ENCODE assay signal across 12 cellular contexts in genomic region chr20:37394543-37395410, GRCh38. TPM values are rescaled to one million over a fixed set of nuclear protein-coding genes. Genes with fewer than 3 reads are reported as not detected.
DNase-seq lines count a peak whose midpoint lies in the region; ATAC-seq and TF ChIP-seq lines count a peak whose summit lies in the region.
"Had no signal": no experiment of that assay in that cellular context is flagged by ENCODE, and none has a peak within 500 bp of the region (broad histone marks: within the 10 kb centered on the region; RNA-seq: fewer than 3 reads in every experiment).

No MANE protein-coding gene starts in this region.

- H3K4me1 Mint-ChIP-seq in nephron progenitor cell = peaks cover 43% of the 10 kb centered on the region
- no peaks in the 10 kb centered on the region for H3K4me1 Mint-ChIP-seq in activated naive CD4-positive, alpha-beta T cell treated with anti-CD3 and anti-CD28 coated beads for 36 hours (ENCODE audit: low read depth)

- no peaks in the 10 kb centered on the region for H3K9me3 ChIP-seq in mammary epithelial cell (replicated peaks; ENCODE audit: insufficient read depth, low read length)

- intact Hi-C loops in mammary epithelial cell (cut with micrococcal nuclease) = loop anchor here (1.0 to 5.0 kb wide), 2 partner anchors 99 to 192 kb away; no protein-coding TSS in a partner anchor
- intact Hi-C loops in activated naive CD4-positive, alpha-beta T cell treated with anti-CD3 and anti-CD28 coated beads for 36 hours (cut with micrococcal nuclease) = no loop called here

- in situ Hi-C loops in mammary epithelial cell (cut with MboI; ENCODE audit: low sequenced_read_pairs in 2 of 2) = loop anchor here in 1 of 2 donors (5.0 kb wide), 1 partner anchor 122 kb away; no protein-coding TSS in a partner anchor

- H3K4me2 ChIP-seq in mammary epithelial cell (ENCODE audit: insufficient read depth, low read depth, low read length) = no peak overlapping the region

- no peak overlapping the region for H3K9ac ChIP-seq in mammary epithelial cell (ENCODE audit: insufficient read depth, low read length)

- no peak overlapping the region for H2AFZ ChIP-seq in mammary epithelial cell (ENCODE audit: low read depth, low read length)

- H3K27ac ChIP-seq in mammary epithelial cell (ENCODE audit: insufficient read depth, low read depth, low read length) = no peak overlapping the region
- H3K27ac ChIP-seq: brain microvascular endothelial cell, HL-60 had no signal

- CTCF ChIA-PET in mammary epithelial cell (lab: Charles Lee; ENCODE audit: low non-redundant PET) = no interaction called here
- CTCF ChIA-PET in activated naive CD4-positive, alpha-beta T cell treated with anti-CD3 and anti-CD28 coated beads for 36 hours (lab: Charles Lee) = no interaction called here

- no peaks in the 10 kb centered on the region for H3K36me3 Mint-ChIP-seq in nephron progenitor cell (ENCODE audit: low read depth)
- no peaks in the 10 kb centered on the region for H3K36me3 Mint-ChIP-seq in activated naive CD4-positive, alpha-beta T cell treated with anti-CD3 and anti-CD28 coated beads for 36 hours (ENCODE audit: low read depth)

- WGBS in mammary epithelial cell (ENCODE audit: low coverage, missing lambda C conversion rate) = 43% methylated on average over 16 of the region's 19 CpGs

- BruUV-seq in mammary epithelial cell (replicated peaks; lab: Mats Ljungman, UMichigan) = no TSS peak

- no peaks in the 10 kb centered on the region for H3K27me3 ChIP-seq in mammary epithelial cell (ENCODE audit: insufficient read depth, low read length)
- H3K27me3 ChIP-seq: brain microvascular endothelial cell had no signal

- H4K20me1 ChIP-seq in mammary epithelial cell (ENCODE audit: insufficient read depth, low read length) = no peaks in the 10 kb centered on the region

- no peaks in the 10 kb centered on the region for H3K9me3 Mint-ChIP-seq in nephron progenitor cell
- H3K9me3 Mint-ChIP-seq in activated naive CD4-positive, alpha-beta T cell treated with anti-CD3 and anti-CD28 coated beads for 36 hours = no peaks in the 10 kb centered on the region
- H3K9me3 Mint-ChIP-seq: HFFc6 had no signal

- DNase-seq in EL = peak; percentile 28
- DNase-seq in NCI-H128 (lab: John Stamatoyannopoulos, UW; ENCODE audit: unreplicated experiment) = peak; percentile 26
- DNase-seq in mammary epithelial cell = peak; percentile 94
- peak; percentile 46 for DNase-seq in nephron progenitor cell
- DNase-seq in NCI-H774 (lab: John Stamatoyannopoulos, UW) = no peak
- no peak for DNase-seq in cerebellar cortex (ENCODE audit: low spot score)
- DNase-seq in activated naive CD4-positive, alpha-beta T cell treated with anti-CD3 and anti-CD28 coated beads for 36 hours = no peak
- DNase-seq: brain microvascular endothelial cell, HFFc6, NCI-H2081 treated with DMSO at 0.1 percent for 48 hours had no signal

- no peaks in the 10 kb centered on the region for H3K79me2 ChIP-seq in mammary epithelial cell (ENCODE audit: insufficient read depth, low read length)

- peaks cover 4% of the 10 kb centered on the region for H3K27me3 Mint-ChIP-seq in nephron progenitor cell (ENCODE audit: low read depth, poor library complexity)
- H3K27me3 Mint-ChIP-seq in activated naive CD4-positive, alpha-beta T cell treated with anti-CD3 and anti-CD28 coated beads for 36 hours (ENCODE audit: low read depth) = no peaks in the 10 kb centered on the region

- peak overlapping the region; percentile 3 for H3K4me3 Mint-ChIP-seq in nephron progenitor cell
- no peak overlapping the region for H3K4me3 Mint-ChIP-seq in activated naive CD4-positive, alpha-beta T cell treated with anti-CD3 and anti-CD28 coated beads for 36 hours
- H3K4me3 Mint-ChIP-seq: HFFc6 had no signal

- peaks cover 23% of the 10 kb centered on the region for H3K4me1 ChIP-seq in mammary epithelial cell (ENCODE audit: insufficient read depth, low read length)

- H3K4me3 ChIP-seq in mammary epithelial cell (replicated peaks in 1 of 3; ENCODE audit: insufficient read depth in 1 of 3, low read depth in 2 of 3, low read length in 3 of 3) = no peak overlapping the region

- no peak for TF ChIP-seq CTCF in mammary epithelial cell (conservative IDR thresholded peaks at IDR 0.05 in 1 of 2, IDR thresholded peaks at IDR 0.05 in 1 of 2; ENCODE audit: extremely low read depth in 1 of 2, insufficient read depth in 1 of 2, low read depth in 1 of 2, low read length in 2 of 2)
- no peak for TF ChIP-seq CTCF in nephron progenitor cell (IDR thresholded peaks at IDR 0.05)

- dilution Hi-C loops in mammary epithelial cell (cut with HindIII; ENCODE audit: low sequenced_read_pairs) = loop anchor here (5.0 kb wide), 3 partner anchors 42 to 112 kb away; no protein-coding TSS in a partner anchor

- H3K36me3 ChIP-seq in mammary epithelial cell (ENCODE audit: insufficient read depth, low read length) = peaks cover 3% of the 10 kb centered on the region

- peak overlapping the region; percentile 93 for H3K27ac Mint-ChIP-seq in nephron progenitor cell
- no peak overlapping the region for H3K27ac Mint-ChIP-seq in activated naive CD4-positive, alpha-beta T cell treated with anti-CD3 and anti-CD28 coated beads for 36 hours

- ATAC-seq in GM18870 (IDR thresholded peaks at IDR 0.05; ENCODE audit: unreplicated experiment) = no peak

RNA-seq across cellular contexts. Expression of gene SRC, which starts 48.8 kb away (rescaled TPM):
- total RNA-seq in mammary epithelial cell = 10 to 100 TPM; 52.7 to 60.2 TPM
- 39.3 TPM for polyA plus RNA-seq in mammary epithelial cell
- polyA minus RNA-seq in mammary epithelial cell = 54.6 TPM
- 1 to 10 TPM; 2.0 to 2.8 TPM for total RNA-seq in activated naive CD4-positive, alpha-beta T cell treated with anti-CD3 and anti-CD28 coated beads for 36 hours

Comparison
In these comparisons a context has a peak if more than half of its experiments do, and no peak if none do; other contexts are left out.
1. DNase-seq: peak in EL (single experiment), NCI-H128 (single experiment), mammary epithelial cell (single experiment) and nephron progenitor cell (single experiment); none in NCI-H774 (single experiment), cerebellar cortex (single experiment) and activated naive CD4-positive, alpha-beta T cell treated with anti-CD3 and anti-CD28 coated beads for 36 hours (single experiment).
2. RNA of gene SRC, which starts 48.8 kb away (total RNA-seq): 52.7 to 60.2 TPM in mammary epithelial cell; 2.0 to 2.8 TPM in activated naive CD4-positive, alpha-beta T cell treated with anti-CD3 and anti-CD28 coated beads for 36 hours; every median in the first group is over 10 times any median in the second.